Comparison of ENCODE assay signal across 8 cellular contexts in genomic region chr12:133038310-133038709, GRCh38. TPM values are rescaled to one million over a fixed set of nuclear protein-coding genes. Genes with fewer than 3 reads are reported as not detected.
A peak's percentile ranks its signal among the peaks of the same experiment; 100 is the strongest.
DNase-seq lines count a peak whose midpoint lies in the region; ATAC-seq and TF ChIP-seq lines count a peak whose summit lies in the region.

No MANE protein-coding gene starts in this region.

- H3K4me2 ChIP-seq in hepatocyte, result peak overlapping the region; percentile 89

- TF ChIP-seq CTCF in activated B cell treated with CpG ODN at 0.5 μM for 24 hours (IDR thresholded peaks at IDR 0.05), result no peak
- TF ChIP-seq CTCF in hepatocyte (IDR thresholded peaks at IDR 0.05; ENCODE audit: poor library complexity), result no peak

- H3K4me1 ChIP-seq in hepatocyte (ENCODE audit: insufficient read depth), result no peaks in the 10 kb centered on the region

- POLR2A ChIA-PET in activated B cell treated with CpG ODN at 0.5 μM for 24 hours (lab: Charles Lee), result interaction anchor here (0.6 to 2.7 kb wide), 6 partner anchors 43 to 219 kb away, joined by 3 to 30 read pairs (median 6); partner anchors contain the start of genes ZNF10, ZNF140 and ZNF891

- peaks cover 7% of the 10 kb centered on the region for H3K36me3 ChIP-seq in hepatocyte (replicated peaks; ENCODE audit: insufficient read depth, low read depth)

- H3K79me2 ChIP-seq in hepatocyte, result peaks cover 56% of the 10 kb centered on the region

- ATAC-seq in activated B cell treated with CpG ODN at 0.5 μM for 24 hours (ENCODE audit: low read depth), result no peak
- ATAC-seq in stimulated activated memory B cell treated with anti-CD40 and anti-IgM and Interleukin-4, amounts not matched to agents 10 μg/mL and 1 μg/mL and 100 μg/mL, for 72 hours, result no peak

- peaks cover 20% of the 10 kb centered on the region for H3K4me1 Mint-ChIP-seq in activated B cell treated with CpG ODN at 0.5 μM for 24 hours
- H3K4me1 Mint-ChIP-seq in stimulated activated memory B cell treated with anti-CD40 and anti-IgM and Interleukin-4, amounts not matched to agents 10 μg/mL and 1 μg/mL and 100 μg/mL, for 72 hours, result peaks cover 6% of the 10 kb centered on the region

- no peaks in the 10 kb centered on the region for H3K27me3 ChIP-seq in hepatocyte

- peak overlapping the region; percentile 96 for H2AFZ ChIP-seq in hepatocyte

- no peaks in the 10 kb centered on the region for H4K20me1 ChIP-seq in hepatocyte (ENCODE audit: insufficient read depth, poor library complexity, severe bottlenecking)

- CTCF ChIA-PET in activated B cell treated with CpG ODN at 0.5 μM for 24 hours (lab: Charles Lee), result no interaction called here

- WGBS in hepatocyte (ENCODE audit: low lambda C conversion rate, missing lambda C conversion rate), result 64% methylated on average over 3 of the region's 3 CpGs

- H3K9me3 ChIP-seq in hepatocyte (ENCODE audit: low read depth), result peaks cover 40% of the 10 kb centered on the region

- intact Hi-C loops in activated B cell treated with CpG ODN at 0.5 μM for 24 hours (cut with micrococcal nuclease), result loop anchor here (5.0 kb wide), 1 partner anchor 211 kb away; the partner anchor contains the start of gene GOLGA3

- H3K27ac Mint-ChIP-seq in activated B cell treated with CpG ODN at 0.5 μM for 24 hours, result peak overlapping the region; percentile 96
- peak overlapping the region; percentile 92 for H3K27ac Mint-ChIP-seq in stimulated activated memory B cell treated with anti-CD40 and anti-IgM and Interleukin-4, amounts not matched to agents 10 μg/mL and 1 μg/mL and 100 μg/mL, for 72 hours

- H3K36me3 Mint-ChIP-seq in activated B cell treated with CpG ODN at 0.5 μM for 24 hours (ENCODE audit: low read depth), result peaks cover 51% of the 10 kb centered on the region
- peaks cover 62% of the 10 kb centered on the region for H3K36me3 Mint-ChIP-seq in stimulated activated memory B cell treated with anti-CD40 and anti-IgM and Interleukin-4, amounts not matched to agents 10 μg/mL and 1 μg/mL and 100 μg/mL, for 72 hours

- DNase-seq in NCI-H82 (lab: John Stamatoyannopoulos, UW) (peak; percentile 21), NCI-H82 treated with DMSO at 0.1 percent for 48 hours (lab: John Stamatoyannopoulos, UW; ENCODE audit: unreplicated experiment) (no peak), activated B cell treated with CpG ODN at 0.5 μM for 24 hours (no peak), hepatocyte (ENCODE audit: low spot score) (no peak), superior temporal gyrus (ENCODE audit: extremely low spot score) (no peak), dedifferentiated amniotic fluid mesenchymal stem cell (ENCODE audit: extremely low spot score) (no peak)
- DNase-seq in stimulated activated CD4-positive, alpha-beta T cell treated with anti-CD3 and anti-CD28 coated beads, Interleukin-12 subunit alpha, Interleukin-12 subunit beta, amount 100 ng/mL, for 4 hours, result no peak

- peaks cover 2% of the 10 kb centered on the region for H3K27me3 Mint-ChIP-seq in activated B cell treated with CpG ODN at 0.5 μM for 24 hours
- peaks cover 8% of the 10 kb centered on the region for H3K27me3 Mint-ChIP-seq in stimulated activated memory B cell treated with anti-CD40 and anti-IgM and Interleukin-4, amounts not matched to agents 10 μg/mL and 1 μg/mL and 100 μg/mL, for 72 hours

- H3K4me3 ChIP-seq in hepatocyte, result peak overlapping the region; percentile 61

- H3K27ac ChIP-seq in hepatocyte, result peak overlapping the region; percentile 99

- H3K4me3 Mint-ChIP-seq in activated B cell treated with CpG ODN at 0.5 μM for 24 hours, result peak overlapping the region; percentile 91
- H3K4me3 Mint-ChIP-seq in stimulated activated memory B cell treated with anti-CD40 and anti-IgM and Interleukin-4, amounts not matched to agents 10 μg/mL and 1 μg/mL and 100 μg/mL, for 72 hours, result peak overlapping the region; percentile 84

- no peaks in the 10 kb centered on the region for H3K9me2 ChIP-seq in hepatocyte (replicated peaks; ENCODE audit: insufficient read depth)

- peaks cover 33% of the 10 kb centered on the region for H3K9me3 Mint-ChIP-seq in activated B cell treated with CpG ODN at 0.5 μM for 24 hours
- peaks cover 30% of the 10 kb centered on the region for H3K9me3 Mint-ChIP-seq in stimulated activated memory B cell treated with anti-CD40 and anti-IgM and Interleukin-4, amounts not matched to agents 10 μg/mL and 1 μg/mL and 100 μg/mL, for 72 hours

RNA-seq across cellular contexts. Expression of gene ZNF84, which starts 1.0 kb away (rescaled TPM):
- total RNA-seq in activated B cell treated with CpG ODN at 0.5 μM for 24 hours, result 34.8 and 41.1 TPM in 2 replicates
- 30.8 and 38.1 TPM in 2 replicates for total RNA-seq in hepatocyte
- polyA plus RNA-seq in hepatocyte, result 19.0 and 23.1 TPM in 2 replicates

RNA-seq across cellular contexts. Expression of gene ZNF140, which starts 42.4 kb away (rescaled TPM):
- total RNA-seq in activated B cell treated with CpG ODN at 0.5 μM for 24 hours (20.6 and 21.9 TPM in 2 replicates), hepatocyte (21.1 and 24.1 TPM in 2 replicates)
- polyA plus RNA-seq in hepatocyte, result 14.7 and 21.8 TPM in 2 replicates

RNA-seq across cellular contexts. Expression of gene ZNF26, which starts 52.1 kb away (rescaled TPM):
- total RNA-seq in activated B cell treated with CpG ODN at 0.5 μM for 24 hours (20.8 and 24.9 TPM in 2 replicates), hepatocyte (11.9 and 15.2 TPM in 2 replicates)
- 3.8 and 5.3 TPM in 2 replicates for polyA plus RNA-seq in hepatocyte
